Comparison of ENCODE assay signal across 19 cellular contexts in genomic region chr16:24997665-24998064, GRCh38. TPM values are rescaled to one million over a fixed set of nuclear protein-coding genes. Genes with fewer than 3 reads are reported as not detected.
DNase-seq lines count a peak whose midpoint lies in the region; ATAC-seq and TF ChIP-seq lines count a peak whose summit lies in the region.
"Had no signal": no experiment of that assay in that cellular context is flagged by ENCODE, and none has a peak within 500 bp of the region (broad histone marks: within the 10 kb centered on the region; RNA-seq: fewer than 3 reads in every experiment).

No MANE protein-coding gene starts in this region.

- peak overlapping the region; percentile 8 to 81 (median 44) for H3K27ac Mint-ChIP-seq in CD14-positive monocyte
- H3K27ac Mint-ChIP-seq in activated CD8-positive, alpha-beta memory T cell treated with anti-CD3 and anti-CD28 coated beads, Interleukin-2, amount 10 ng/mL, durations not matched to agents 7 days and 5 days, result no peak overlapping the region
- H3K27ac Mint-ChIP-seq: activated naive CD8-positive, alpha-beta T cell had no signal

- WGBS in psoas muscle, 3 donors, result 82 to 86% (median 85%) methylated on average over 5 of the region's 5 CpGs

- H3K27ac ChIP-seq in HEK293 (ENCODE audit: extremely low read depth, low read depth, low read length), result no peak overlapping the region
- H3K27ac ChIP-seq in coronary artery, result no peak overlapping the region
- peak overlapping the region; percentile 9 for H3K27ac ChIP-seq in psoas muscle
- H3K27ac ChIP-seq: uterus had no signal

- DNase-seq in CD14-positive monocyte (ENCODE audit: low spot score) (no peak), coronary artery (ENCODE audit: low spot score) (peak; percentile 36), psoas muscle (no peak)
- DNase-seq in activated CD8-positive, alpha-beta memory T cell treated with anti-CD3 and anti-CD28 coated beads, Interleukin-2, amount 10 ng/mL, durations not matched to agents 7 days and 5 days, result no peak
- DNase-seq: activated CD4-positive, alpha-beta T cell treated with anti-CD3 and anti-CD28 coated beads for 1 hour; activated CD8-positive, alpha-beta memory T cell treated with anti-CD3 and anti-CD28 coated beads for 24 hours; activated T-cell treated with anti-CD3 and anti-CD28 coated beads, Interleukin-2, amount 50 U/mL, for 72 hours; DMS79; effector CD8-positive, alpha-beta T cell; kidney; NCI-H1105; NCI-H2081; NCI-H446; stimulated activated CD4-positive, alpha-beta T cell treated with anti-CD3 and anti-CD28 coated beads, Interleukin-12 subunit alpha, Interleukin-12 subunit beta, amount 100 ng/mL, for 4 hours; uterus had no signal

- no peak overlapping the region for H3K4me3 Mint-ChIP-seq in CD14-positive monocyte
- H3K4me3 Mint-ChIP-seq in activated CD8-positive, alpha-beta memory T cell treated with anti-CD3 and anti-CD28 coated beads, Interleukin-2, amount 10 ng/mL, durations not matched to agents 7 days and 5 days, result no peak overlapping the region
- H3K4me3 Mint-ChIP-seq: activated T-cell treated with anti-CD3 and anti-CD28 coated beads, Interleukin-2, amount 50 U/mL, for 72 hours had no signal

- peaks cover 66% of the 10 kb centered on the region for H3K4me1 Mint-ChIP-seq in CD14-positive monocyte
- H3K4me1 Mint-ChIP-seq in activated CD8-positive, alpha-beta memory T cell treated with anti-CD3 and anti-CD28 coated beads, Interleukin-2, amount 10 ng/mL, durations not matched to agents 7 days and 5 days, result peaks cover 4% of the 10 kb centered on the region

- intact Hi-C loops in CD14-positive monocyte (cut with micrococcal nuclease) (no loop called here), psoas muscle (cut with DNase I) (no loop called here)

- H3K36me3 ChIP-seq in HEK293 (ENCODE audit: control insufficient read depth in 2 of 2, insufficient read depth in 1 of 2, low read length in 2 of 2) (no peaks in the 10 kb centered on the region), psoas muscle (ENCODE audit: insufficient read depth in 1 of 2, low read depth in 1 of 2) (no peaks in the 10 kb centered on the region)
- H3K36me3 ChIP-seq: uterus had no signal

- H3K27me3 Mint-ChIP-seq in CD14-positive monocyte (ENCODE audit: low read depth in 3 of 3), result peaks cover 0 to 4% (median 2%) of the 10 kb centered on the region in 3 donors
- H3K27me3 Mint-ChIP-seq in activated CD8-positive, alpha-beta memory T cell treated with anti-CD3 and anti-CD28 coated beads, Interleukin-2, amount 10 ng/mL, durations not matched to agents 7 days and 5 days, result no peaks in the 10 kb centered on the region
- H3K27me3 Mint-ChIP-seq: activated naive CD8-positive, alpha-beta T cell had no signal

- H3K4me3 ChIP-seq in HEK293 (ENCODE audit: low read depth, low read length) (no peak overlapping the region), coronary artery (no peak overlapping the region), psoas muscle (no peak overlapping the region)
- H3K4me3 ChIP-seq: uterus had no signal

- H3K9me3 ChIP-seq in HEK293 (ENCODE audit: control insufficient read depth, insufficient read depth, low read depth, low read length) (no peaks in the 10 kb centered on the region), psoas muscle (no peaks in the 10 kb centered on the region)
- H3K9me3 ChIP-seq: uterus had no signal

- no peaks in the 10 kb centered on the region for H3K9me3 Mint-ChIP-seq in CD14-positive monocyte
- H3K9me3 Mint-ChIP-seq in activated CD8-positive, alpha-beta memory T cell treated with anti-CD3 and anti-CD28 coated beads, Interleukin-2, amount 10 ng/mL, durations not matched to agents 7 days and 5 days (ENCODE audit: low read depth), result no peaks in the 10 kb centered on the region
- H3K9me3 Mint-ChIP-seq: activated T-cell treated with anti-CD3 and anti-CD28 coated beads, Interleukin-2, amount 50 U/mL, for 72 hours had no signal

- ATAC-seq in psoas muscle (no peak), GM18858 (IDR thresholded peaks at IDR 0.05; ENCODE audit: unreplicated experiment) (no peak), HG02981 (IDR thresholded peaks at IDR 0.05; ENCODE audit: unreplicated experiment) (no peak)
- ATAC-seq in activated CD8-positive, alpha-beta memory T cell treated with anti-CD3 and anti-CD28 coated beads, Interleukin-2, amount 10 ng/mL, durations not matched to agents 7 days and 5 days, result no peak
- ATAC-seq: activated T-cell treated with anti-CD3 and anti-CD28 coated beads, Interleukin-2, amount 50 U/mL, for 72 hours had no signal

- H3K27me3 ChIP-seq in psoas muscle (ENCODE audit: insufficient read depth in 3 of 3, low read length in 2 of 3), result no peaks in the 10 kb centered on the region
- H3K27me3 ChIP-seq: uterus had no signal

- POLR2A ChIA-PET in HEK293 (lab: Yijun Ruan, JAX), result no interaction called here

- H3K4me1 ChIP-seq in HEK293 (ENCODE audit: control insufficient read depth, insufficient read depth, low read length), result peaks cover 16% of the 10 kb centered on the region
- peaks cover 76% of the 10 kb centered on the region for H3K4me1 ChIP-seq in psoas muscle

- CTCF ChIA-PET in HEK293 (lab: Yijun Ruan, JAX), result no interaction called here
- CTCF ChIA-PET in activated CD8-positive, alpha-beta memory T cell treated with anti-CD3 and anti-CD28 coated beads, Interleukin-2, amount 10 ng/mL, durations not matched to agents 7 days and 5 days (lab: Charles Lee), result no interaction called here

- H3K36me3 Mint-ChIP-seq in CD14-positive monocyte, result peaks cover 0 to 26% of the 10 kb centered on the region in 2 donors
- peaks cover 2% of the 10 kb centered on the region for H3K36me3 Mint-ChIP-seq in activated CD8-positive, alpha-beta memory T cell treated with anti-CD3 and anti-CD28 coated beads, Interleukin-2, amount 10 ng/mL, durations not matched to agents 7 days and 5 days

- no peak for TF ChIP-seq CTCF in CD14-positive monocyte (IDR thresholded peaks at IDR 0.05)
- no peak for TF ChIP-seq CTCF in HEK293 (tag by site-specific recombination; IDR thresholded peaks at IDR 0.05)
- no peak for TF ChIP-seq CTCF in coronary artery (IDR thresholded peaks at IDR 0.05)
- TF ChIP-seq CTCF in psoas muscle (IDR thresholded peaks at IDR 0.05), result no peak

TF ChIP-seq in HEK293, 187 proteins besides CTCF, POLR2A, EP300 and RAD21:
- no peak for TF ChIP-seq ZNF449 (tag by site-specific recombination; IDR thresholded peaks at IDR 0.05)
- TF ChIP-seq SCRT1 (tag by site-specific recombination; IDR thresholded peaks at IDR 0.05; ENCODE audit: borderline replicate concordance), result peak; percentile 83
- peak; percentile 91 for TF ChIP-seq SCRT2 (tag by site-specific recombination; IDR thresholded peaks at IDR 0.05)

RNA-seq across cellular contexts. Expression of gene ARHGAP17, which starts 17.5 kb away (rescaled TPM):
- polyA plus RNA-seq in CD14-positive monocyte (10 to 100 TPM; 26.5 to 38.4 TPM), psoas muscle (10 to 100 TPM; 15.9 to 31.7 (median 23.3) TPM)
- total RNA-seq in psoas muscle, result 10 to 100 TPM; 38.6 to 83.0 (median 57.7) TPM
- total RNA-seq in activated CD8-positive, alpha-beta memory T cell treated with anti-CD3 and anti-CD28 coated beads, Interleukin-2, amount 10 ng/mL, durations not matched to agents 7 days and 5 days, result 10 to 100 TPM; 69.4 to 80.8 TPM
